In the genomic region with DNA sequence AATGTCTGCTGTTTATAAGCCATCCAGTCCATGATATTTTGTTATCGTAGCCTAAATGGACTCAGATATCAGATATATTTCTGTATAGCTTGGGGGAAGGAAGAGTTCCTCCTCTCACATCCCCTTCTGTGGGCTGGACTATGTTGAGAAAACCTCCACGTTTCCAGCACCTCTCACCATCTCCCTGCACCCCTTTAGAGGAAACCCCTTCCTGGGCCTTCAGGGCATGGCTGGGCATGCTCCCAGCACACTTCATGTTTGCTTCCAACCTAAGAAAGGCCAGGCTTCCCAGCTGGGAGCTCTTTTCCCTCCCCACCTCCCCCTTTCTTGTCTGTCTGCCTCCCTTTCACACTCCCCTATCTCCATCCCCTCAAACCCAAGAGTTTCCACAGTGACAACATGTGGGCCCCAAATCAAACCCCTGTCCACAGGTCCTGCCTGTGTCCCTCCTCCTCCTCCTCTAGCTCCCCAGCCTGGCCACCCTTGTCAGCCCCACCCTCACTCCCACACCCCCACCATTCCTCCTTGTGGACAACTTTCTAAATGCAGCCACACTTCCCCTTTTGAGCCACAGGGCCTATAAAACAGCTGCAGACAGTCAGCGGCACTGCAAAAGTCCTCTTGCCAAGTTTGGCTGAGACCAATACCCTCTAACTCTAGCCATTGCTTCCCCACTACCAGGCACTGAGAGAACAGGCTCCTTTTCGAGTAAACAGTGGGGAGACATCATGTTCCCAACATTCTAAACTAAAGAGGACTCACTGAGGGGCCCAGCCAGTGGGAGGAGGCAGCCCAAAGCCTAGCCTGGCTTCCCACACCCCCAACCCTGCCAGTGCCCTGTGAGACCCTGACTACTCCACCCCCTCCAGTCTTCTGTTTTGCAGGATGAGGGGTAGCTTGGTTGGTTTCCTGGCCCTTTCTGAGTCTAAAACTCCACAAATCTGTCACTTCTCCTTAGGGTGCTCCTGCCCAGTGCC, we compare ENCODE assay signal across 8 cellular contexts.
DNase-seq lines count a peak whose midpoint lies in the region; ATAC-seq and TF ChIP-seq lines count a peak whose summit lies in the region.

No MANE protein-coding gene starts in this region.

- DNase-seq in GM12864 (ENCODE audit: low read depth) = peak; percentile 25
- DNase-seq in thoracic aorta (ENCODE audit: low spot score) = no peak
- DNase-seq in stimulated activated CD4-positive, alpha-beta T cell treated with anti-CD3 and anti-CD28 coated beads, Interleukin-12 subunit alpha, Interleukin-12 subunit beta, amount 100 ng/mL, for 4 hours = no peak
- DNase-seq in NCI-H748 treated with DMSO at 0.1 percent for 48 hours (lab: John Stamatoyannopoulos, UW) = no peak

- peaks cover 44 to 96% of the 10 kb centered on the region in 2 donors for H3K4me1 ChIP-seq in thoracic aorta (ENCODE audit: control insufficient read depth in 1 of 2, low read depth in 2 of 2)

- no peaks in the 10 kb centered on the region for H3K9me3 ChIP-seq in thoracic aorta

- H3K27me3 ChIP-seq in layer of hippocampus (ENCODE audit: control insufficient read depth, insufficient read depth, low read length) (no peaks in the 10 kb centered on the region), thoracic aorta (replicated peaks; ENCODE audit: insufficient read depth) (no peaks in the 10 kb centered on the region)

- H3K36me3 ChIP-seq in thoracic aorta = no peaks in the 10 kb centered on the region

- H3K4me3 ChIP-seq in GM12864 (ENCODE audit: low read depth, low read length) (no peak overlapping the region), thoracic aorta (no peak overlapping the region)

- ATAC-seq in HG03521 (IDR thresholded peaks at IDR 0.05; ENCODE audit: unreplicated experiment) (peak; percentile 38), thoracic aorta (ENCODE audit: insufficient number of reproducible peaks, low FRiP score, low read depth) (no peak), GM18858 (IDR thresholded peaks at IDR 0.05; ENCODE audit: unreplicated experiment) (no peak)

- TF ChIP-seq CTCF in GM12864 (IDR thresholded peaks at IDR 0.05; ENCODE audit: low read depth, low read length, missing control alignments) (peak; percentile 36), thoracic aorta (IDR thresholded peaks at IDR 0.05) (peak; percentile 51)

- H3K27ac ChIP-seq in angular gyrus (ENCODE audit: low read depth, low read length) = peak overlapping the region; percentile 65
- H3K27ac ChIP-seq in layer of hippocampus (ENCODE audit: low read depth, low read length) = peak overlapping the region; percentile 58
- peak overlapping the region; percentile 48 to 50 for H3K27ac ChIP-seq in thoracic aorta
